In the genomic region with DNA sequence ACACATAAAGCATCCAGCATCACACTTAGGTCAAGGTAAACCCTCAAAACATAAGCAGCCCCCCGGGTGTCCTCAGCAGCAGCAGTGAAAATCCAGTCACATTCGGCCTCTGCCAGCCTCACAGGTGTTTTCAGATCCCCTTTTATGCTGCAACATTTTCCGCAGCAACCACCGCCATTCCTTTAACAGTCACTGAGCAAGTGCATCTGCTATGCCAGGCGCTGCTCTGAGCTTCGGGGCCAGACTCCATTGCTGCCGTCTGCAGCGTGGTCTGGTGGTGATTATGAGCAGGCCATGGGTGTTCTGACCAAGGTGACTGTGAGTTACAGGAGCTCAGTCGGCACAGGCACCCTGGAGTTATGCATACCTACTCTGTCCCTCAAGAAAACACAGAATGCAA, we compare ENCODE assay signal across 21 cellular contexts. TPM values are rescaled to one million over a fixed set of nuclear protein-coding genes. Genes with fewer than 3 reads are reported as not detected.
A peak's percentile ranks its signal among the peaks of the same experiment; 100 is the strongest.
DNase-seq lines count a peak whose midpoint lies in the region; ATAC-seq and TF ChIP-seq lines count a peak whose summit lies in the region.
"Had no signal": no experiment of that assay in that cellular context is flagged by ENCODE, and none has a peak within 500 bp of the region (broad histone marks: within the 10 kb centered on the region; RNA-seq: fewer than 3 reads in every experiment).

No MANE protein-coding gene starts in this region.

- H3K4me1 ChIP-seq in mammary epithelial cell (ENCODE audit: insufficient read depth, low read length), result peaks cover 42% of the 10 kb centered on the region
- H3K4me1 ChIP-seq in NT2/D1 (ENCODE audit: insufficient read depth, insufficient read length), result peaks cover 6% of the 10 kb centered on the region
- peaks cover 13 to 59% (median 23%) of the 10 kb centered on the region in 6 donors for H3K4me1 ChIP-seq in spleen
- H3K4me1 ChIP-seq: HAP-1, SJCRH30 had no signal

- H4K20me1 ChIP-seq in mammary epithelial cell (ENCODE audit: insufficient read depth, low read length), result no peaks in the 10 kb centered on the region

- intact Hi-C loops in MCF 10A (cut with micrococcal nuclease), result no loop called here
- intact Hi-C loops in mammary epithelial cell (cut with micrococcal nuclease), result no loop called here
- intact Hi-C loops in spleen (cut with DNase I; ENCODE audit: low total_unique reads), result no loop called here

- dilution Hi-C loops in mammary epithelial cell (cut with HindIII; ENCODE audit: low sequenced_read_pairs), result no loop called here

- WGBS in mammary epithelial cell (ENCODE audit: low coverage, missing lambda C conversion rate), result 86% methylated on average over 9 of the region's 9 CpGs
- 85 to 89% (median 87%) methylated on average over 9 of the region's 9 CpGs for WGBS in spleen, 5 donors

- BruUV-seq in MCF 10A (replicated peaks; lab: Mats Ljungman, UMichigan) (no TSS peak), mammary epithelial cell (replicated peaks; lab: Mats Ljungman, UMichigan) (no TSS peak)

- H3K4me3 Mint-ChIP-seq in MCF 10A (ENCODE audit: unreplicated experiment), result no peak overlapping the region
- H3K4me3 Mint-ChIP-seq in activated T-helper 17 cell treated with anti-CD3 and anti-CD28 coated beads, Interleukin-2, amount 50 U/mL, for 72 hours, result no peak overlapping the region
- H3K4me3 Mint-ChIP-seq in HFFc6, result no peak overlapping the region
- H3K4me3 Mint-ChIP-seq: B cell, GM23338 had no signal

- H3K27ac ChIP-seq in mammary epithelial cell (ENCODE audit: insufficient read depth, low read depth, low read length) (no peak overlapping the region), spleen (no peak overlapping the region)
- H3K27ac ChIP-seq: HL-60, SJCRH30 had no signal

- ATAC-seq in activated T-helper 17 cell treated with anti-CD3 and anti-CD28 coated beads, Interleukin-2, amount 50 U/mL, for 72 hours (replicated peaks), result no peak
- ATAC-seq in GM19328 (IDR thresholded peaks at IDR 0.05; ENCODE audit: unreplicated experiment), result no peak
- ATAC-seq: GM23338 had no signal

- TF ChIP-seq CTCF in MCF 10A (IDR thresholded peaks at IDR 0.05; ENCODE audit: unreplicated experiment) (no peak), mammary epithelial cell (conservative IDR thresholded peaks at IDR 0.05 in 1 of 2, IDR thresholded peaks at IDR 0.05 in 1 of 2; ENCODE audit: extremely low read depth in 1 of 2, insufficient read depth in 1 of 2, low read depth in 1 of 2, low read length in 2 of 2) (no peak), spleen (IDR thresholded peaks at IDR 0.05 in 8 of 11, conservative IDR thresholded peaks at IDR 0.05 in 3 of 11) (no peak), HFFc6 (IDR thresholded peaks at IDR 0.05) (no peak)

- CTCF ChIA-PET in MCF 10A (lab: Yijun Ruan, JAX) (interaction anchor here (1.3 kb wide), 1 partner anchor 213 kb away, joined by 4 read pairs; no protein-coding TSS in a partner anchor), mammary epithelial cell (lab: Charles Lee; ENCODE audit: low non-redundant PET) (no interaction called here)

- H3K4me2 ChIP-seq in mammary epithelial cell (ENCODE audit: insufficient read depth, low read depth, low read length), result no peak overlapping the region

- no peak for DNase-seq in MCF 10A (ENCODE audit: unreplicated experiment)
- no peak for DNase-seq in mammary epithelial cell
- no peak for DNase-seq in NT2/D1 (ENCODE audit: low read depth, low spot score)
- DNase-seq in spleen, result peak; percentile 53
- no peak for DNase-seq in NCI-H1694 treated with DMSO at 0.1 percent for 48 hours (lab: John Stamatoyannopoulos, UW)
- DNase-seq in HFFc6, result no peak
- DNase-seq: DMS53, EL, GF-D8, KBM-7, NCI-H1694, NCI-H2081 treated with DMSO at 0.1 percent for 48 hours, NCI-H446, NCI-H526, SJCRH30 had no signal

- no peak overlapping the region for H2AFZ ChIP-seq in mammary epithelial cell (ENCODE audit: low read depth, low read length)
- H2AFZ ChIP-seq: GM23338 had no signal

- no peak for TF ChIP-seq POLR2A in spleen (IDR thresholded peaks at IDR 0.05)

- H3K27me3 Mint-ChIP-seq in MCF 10A (ENCODE audit: insufficient read depth, unreplicated experiment) (no peaks in the 10 kb centered on the region), HFFc6 (ENCODE audit: insufficient read depth) (no peaks in the 10 kb centered on the region)
- H3K27me3 Mint-ChIP-seq in activated T-helper 17 cell treated with anti-CD3 and anti-CD28 coated beads, Interleukin-2, amount 50 U/mL, for 72 hours, result no peaks in the 10 kb centered on the region
- H3K27me3 Mint-ChIP-seq: B cell had no signal

- H3K36me3 ChIP-seq in mammary epithelial cell (ENCODE audit: insufficient read depth, low read length), result peaks cover 17% of the 10 kb centered on the region
- peaks cover 67% of the 10 kb centered on the region for H3K36me3 ChIP-seq in NT2/D1 (ENCODE audit: insufficient read depth, insufficient read length, low read length)
- H3K36me3 ChIP-seq in spleen, result peaks cover 0 to 39% (median 16%) of the 10 kb centered on the region in 6 donors

- H3K36me3 Mint-ChIP-seq in MCF 10A (ENCODE audit: insufficient read depth, unreplicated experiment) (peaks cover 54% of the 10 kb centered on the region), HFFc6 (ENCODE audit: low read depth) (peaks cover 39% of the 10 kb centered on the region)
- H3K36me3 Mint-ChIP-seq in activated T-helper 17 cell treated with anti-CD3 and anti-CD28 coated beads, Interleukin-2, amount 50 U/mL, for 72 hours (ENCODE audit: low read depth), result peaks cover 81% of the 10 kb centered on the region

- H3K27ac Mint-ChIP-seq in MCF 10A (ENCODE audit: low read depth, unreplicated experiment) (peak overlapping the region; percentile 74), HFFc6 (no peak overlapping the region)
- peak overlapping the region; percentile 80 for H3K27ac Mint-ChIP-seq in activated T-helper 17 cell treated with anti-CD3 and anti-CD28 coated beads, Interleukin-2, amount 50 U/mL, for 72 hours
- H3K27ac Mint-ChIP-seq: B cell had no signal

- H3K9me3 Mint-ChIP-seq in MCF 10A (ENCODE audit: unreplicated experiment) (no peaks in the 10 kb centered on the region), HFFc6 (no peaks in the 10 kb centered on the region)
- no peaks in the 10 kb centered on the region for H3K9me3 Mint-ChIP-seq in activated T-helper 17 cell treated with anti-CD3 and anti-CD28 coated beads, Interleukin-2, amount 50 U/mL, for 72 hours

- POLR2A ChIA-PET in MCF 10A (lab: Yijun Ruan, JAX), result interaction anchor here (0.8 kb wide), 1 partner anchor 17 kb away, joined by 3 read pairs; no protein-coding TSS in a partner anchor

- H3K9me3 ChIP-seq in mammary epithelial cell (replicated peaks; ENCODE audit: insufficient read depth, low read length), result no peaks in the 10 kb centered on the region
- H3K9me3 ChIP-seq in NT2/D1 (ENCODE audit: insufficient read depth, low read length), result no peaks in the 10 kb centered on the region
- H3K9me3 ChIP-seq in spleen, result no peaks in the 10 kb centered on the region
- H3K9me3 ChIP-seq: HAP-1, SJCRH30 had no signal

- no peaks in the 10 kb centered on the region for H3K27me3 ChIP-seq in mammary epithelial cell (ENCODE audit: insufficient read depth, low read length)
- no peaks in the 10 kb centered on the region for H3K27me3 ChIP-seq in NT2/D1 (ENCODE audit: insufficient read depth, insufficient read length)
- no peaks in the 10 kb centered on the region for H3K27me3 ChIP-seq in spleen (replicated peaks in 1 of 7)
- H3K27me3 ChIP-seq: SJCRH30 had no signal

- H3K79me2 ChIP-seq in mammary epithelial cell (ENCODE audit: insufficient read depth, low read length), result peaks cover 89% of the 10 kb centered on the region

- H3K4me1 Mint-ChIP-seq in MCF 10A (ENCODE audit: insufficient read depth, unreplicated experiment), result peaks cover 58% of the 10 kb centered on the region
- H3K4me1 Mint-ChIP-seq in activated T-helper 17 cell treated with anti-CD3 and anti-CD28 coated beads, Interleukin-2, amount 50 U/mL, for 72 hours, result peaks cover 35% of the 10 kb centered on the region
- peaks cover 72% of the 10 kb centered on the region for H3K4me1 Mint-ChIP-seq in HFFc6 (ENCODE audit: low read depth)

- H3K9ac ChIP-seq in mammary epithelial cell (ENCODE audit: insufficient read depth, low read length) (no peak overlapping the region), NT2/D1 (ENCODE audit: insufficient read length, low read depth) (peak overlapping the region; percentile 3)

- H3K4me3 ChIP-seq in mammary epithelial cell (replicated peaks in 1 of 3; ENCODE audit: insufficient read depth in 1 of 3, low read depth in 2 of 3, low read length in 3 of 3), result no peak overlapping the region
- no peak overlapping the region for H3K4me3 ChIP-seq in NT2/D1 (ENCODE audit: insufficient read length, low read depth)
- H3K4me3 ChIP-seq in spleen, result no peak overlapping the region
- H3K4me3 ChIP-seq: GM23338, HAP-1, SJCRH30 had no signal

- in situ Hi-C loops in mammary epithelial cell (cut with MboI; ENCODE audit: low sequenced_read_pairs in 2 of 2), result loop anchor here in 1 of 2 donors (25.0 kb wide), 1 partner anchor 349 kb away; the partner anchor contains the start of gene SYNJ1

RNA-seq across cellular contexts. Expression of gene URB1, which starts 4.5 kb away (rescaled TPM):
- 32.3 and 43.5 TPM in 2 replicates for total RNA-seq in MCF 10A (2022)
- total RNA-seq in mammary epithelial cell, result 10 to 100 TPM; 32.2 to 36.4 TPM
- 12.5 TPM for polyA plus RNA-seq in mammary epithelial cell
- 44.7 TPM for polyA minus RNA-seq in mammary epithelial cell
- 10 to 100 TPM; 17.6 to 37.2 TPM for total RNA-seq in activated T-helper 17 cell treated with anti-CD3 and anti-CD28 coated beads, Interleukin-2, amount 50 U/mL, for 72 hours
- 10 to 100 TPM; 11.6 to 20.8 (median 12.4) TPM for total RNA-seq in spleen
- polyA plus RNA-seq in spleen, result 1 to 10 TPM; 2.0 to 3.6 (median 2.5) TPM
- 10 to 100 TPM; 18.4 to 27.0 (median 22.4) TPM for total RNA-seq in HFFc6 (2021; fragmentation: NEBNext Ultra II Directional; extraction: Animal tissue kit (Norgen Biotek cat#: 25700))

RNA-seq across cellular contexts. Expression of gene EVA1C, which starts 24.2 kb away (rescaled TPM):
- 16.8 and 22.2 TPM in 2 replicates for total RNA-seq in MCF 10A (2022)
- 10 to 100 TPM; 11.7 to 28.4 TPM for total RNA-seq in mammary epithelial cell
- polyA plus RNA-seq in mammary epithelial cell, result 22.2 TPM
- 5.7 TPM for polyA minus RNA-seq in mammary epithelial cell
- 10 to 100 TPM in 1 of 2 donors, 1 to 10 TPM in 1; 10.0 to 13.1 TPM for total RNA-seq in activated T-helper 17 cell treated with anti-CD3 and anti-CD28 coated beads, Interleukin-2, amount 50 U/mL, for 72 hours
- 10 to 100 TPM; 19.3 to 39.4 (median 28.7) TPM for total RNA-seq in spleen
- 10 to 100 TPM; 11.9 to 18.2 (median 16.2) TPM for polyA plus RNA-seq in spleen
- total RNA-seq in HFFc6 (2021; fragmentation: NEBNext Ultra II Directional; extraction: Animal tissue kit (Norgen Biotek cat#: 25700)), result 10 to 100 TPM in 4 of 6 experiments, 1 to 10 TPM in 2; 2.7 to 13.8 (median 11.3) TPM
